12 cellular contexts compared by ENCODE assay signal in the genomic region with DNA sequence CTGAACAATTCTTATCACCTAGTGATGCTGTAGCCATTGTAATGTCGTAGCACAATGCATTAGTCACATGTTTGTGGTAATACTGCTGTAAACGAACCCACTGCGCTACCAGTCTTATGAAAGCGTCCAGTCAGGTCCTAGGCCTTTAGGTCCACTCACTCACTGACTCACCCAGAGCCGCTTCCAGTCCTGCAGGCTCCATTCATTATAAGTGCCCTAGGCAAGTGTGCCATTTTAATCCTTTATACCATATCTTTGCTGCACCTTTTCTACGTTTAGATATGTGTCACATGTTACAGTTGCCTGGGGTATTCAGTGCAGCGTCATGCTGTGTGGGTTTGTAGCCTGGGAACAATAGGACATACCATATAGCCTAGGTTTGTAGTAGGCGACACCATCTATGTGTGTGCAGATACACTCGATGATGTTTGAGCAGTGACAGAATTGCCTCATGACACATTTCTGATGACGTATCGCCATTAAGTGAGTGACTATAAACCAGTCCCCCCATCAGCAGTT. TPM values are rescaled to one million over a fixed set of nuclear protein-coding genes. Genes with fewer than 3 reads are reported as not detected.
DNase-seq lines count a peak whose midpoint lies in the region; ATAC-seq, FAIRE-seq and TF ChIP-seq lines count a peak whose summit lies in the region.
"Had no signal": no experiment of that assay in that cellular context is flagged by ENCODE, and none has a peak within 500 bp of the region (broad histone marks: within the 10 kb centered on the region; RNA-seq: fewer than 3 reads in every experiment).

No MANE protein-coding gene starts in this region.

- POLR2A ChIA-PET in K562 (lab: Yijun Ruan, JAX) = interaction anchor here (1.5 to 6.9 kb wide), 2 partner anchors 12 to 18 kb away, joined by 4 to 84 read pairs; no protein-coding TSS in a partner anchor
- POLR2A ChIA-PET in naive thymus-derived CD4-positive, alpha-beta T cell (lab: Charles Lee) = interaction anchor here (6.0 kb wide), 1 partner anchor 14 kb away, joined by 60 read pairs; a partner anchor contains a TSS

- H4K20me1 ChIP-seq in K562 (replicated peaks; ENCODE audit: control insufficient read depth, insufficient read depth, low read length) = peaks cover 50% of the 10 kb centered on the region

- FAIRE-seq in K562 (lab: Jason Lieb, UNC) = peak; percentile 35
- FAIRE-seq: endometrium had no signal

- H3K4me3 Mint-ChIP-seq in naive thymus-derived CD4-positive, alpha-beta T cell = no peak overlapping the region
- H3K4me3 Mint-ChIP-seq: activated naive CD4-positive, alpha-beta T cell treated with anti-CD3 and anti-CD28 coated beads, Interleukin-2, amount 10 ng/mL, durations not matched to agents 7 days and 5 days; nephron progenitor cell had no signal

- peaks cover 99% of the 10 kb centered on the region for H3K79me2 ChIP-seq in K562 (ENCODE audit: control insufficient read depth, insufficient read depth, low read length)

- peak; percentile 14 for ATAC-seq in K562
- ATAC-seq in naive thymus-derived CD4-positive, alpha-beta T cell = peak; percentile 51

- TF ChIP-seq POLR2A in K562 (conservative IDR thresholded peaks at IDR 0.05) (no peak), Peyer's patch (IDR thresholded peaks at IDR 0.05) (no peak)

- DNase-seq in Daoy (ENCODE audit: low read depth) (peak; percentile 84), MV-4-11 (lab: John Stamatoyannopoulos, UW) (peak; percentile 66), K562 (ENCODE audit: extremely low read depth in 1 of 4, low spot score in 3 of 4) (peak in 2 of 4 experiments; percentile 51 to 74), SJCRH30 (no peak), NCI-H748 (lab: John Stamatoyannopoulos, UW; ENCODE audit: unreplicated experiment) (no peak), cerebellum (ENCODE audit: low spot score) (no peak), Peyer's patch (no peak)
- no peak for DNase-seq in naive thymus-derived CD4-positive, alpha-beta T cell
- DNase-seq: activated naive CD4-positive, alpha-beta T cell treated with anti-CD3 and anti-CD28 coated beads, Interleukin-2, amount 10 ng/mL, durations not matched to agents 7 days and 5 days; NCI-H2171; nephron progenitor cell had no signal

- TF ChIP-seq CTCF in K562 (IDR thresholded peaks at IDR 0.05 in 2 of 3, conservative IDR thresholded peaks at IDR 0.05 in 1 of 3; ENCODE audit: insufficient read depth in 2 of 3, low read depth in 1 of 3, low read length in 3 of 3) = no peak
- no peak for TF ChIP-seq CTCF in Peyer's patch (IDR thresholded peaks at IDR 0.05)

- H3K27ac ChIP-seq in K562 (ENCODE audit: extremely low read depth, low read depth, low read length) (peak overlapping the region; percentile 46), SJCRH30 (no peak overlapping the region), Peyer's patch (no peak overlapping the region)
- no peak overlapping the region for H3K27ac ChIP-seq in naive thymus-derived CD4-positive, alpha-beta T cell (ENCODE audit: low read depth, low read length)

- WGBS in K562 (ENCODE audit: insufficient coverage, low coverage, missing lambda C conversion rate) = 27% methylated on average over 11 of the region's 11 CpGs

- peak overlapping the region in 1 of 9 donors; percentile 87 for H3K27ac Mint-ChIP-seq in naive thymus-derived CD4-positive, alpha-beta T cell

- H3K36me3 ChIP-seq in K562 (ENCODE audit: control insufficient read depth, insufficient read depth, low read length) = peaks cover 2% of the 10 kb centered on the region; the same call in 1 of the 3 replicates
- H3K36me3 ChIP-seq in naive thymus-derived CD4-positive, alpha-beta T cell (ENCODE audit: control insufficient read depth in 2 of 3, insufficient read depth in 3 of 3, low read length in 3 of 3) = no peaks in the 10 kb centered on the region
- peaks cover 4% of the 10 kb centered on the region; the same call in 1 of the 2 replicates for H3K36me3 ChIP-seq in SJCRH30
- H3K36me3 ChIP-seq in Peyer's patch = no peaks in the 10 kb centered on the region

- H3K4me1 Mint-ChIP-seq in naive thymus-derived CD4-positive, alpha-beta T cell = peaks cover 56 to 94% (median 88%) of the 10 kb centered on the region in 7 donors

- CTCF ChIA-PET in K562 (lab: Yijun Ruan, JAX; ENCODE audit: low intra/inter-chr PET ratio) = no interaction called here
- CTCF ChIA-PET in naive thymus-derived CD4-positive, alpha-beta T cell (lab: Charles Lee) = no interaction called here

- H3K36me3 Mint-ChIP-seq in naive thymus-derived CD4-positive, alpha-beta T cell = peaks cover 0 to 4% (median 0%) of the 10 kb centered on the region in 5 donors

- no peak for TF ChIP-seq RAD21 in K562 (CRISPR knock-in tag; conservative IDR thresholded peaks at IDR 0.05 in 1 of 2, IDR thresholded peaks at IDR 0.05 in 1 of 2)

- in situ Hi-C loops in K562 (cut with MboI) = no loop called here

- peak overlapping the region; percentile 27 for H3K4me2 ChIP-seq in K562 (ENCODE audit: insufficient read depth, low read length)

- H3K27me3 ChIP-seq in K562 (ENCODE audit: control insufficient read depth in 2 of 2, insufficient read depth in 2 of 2, low read length in 2 of 2) (no peaks in the 10 kb centered on the region), SJCRH30 (no peaks in the 10 kb centered on the region), Peyer's patch (no peaks in the 10 kb centered on the region)
- no peaks in the 10 kb centered on the region for H3K27me3 ChIP-seq in naive thymus-derived CD4-positive, alpha-beta T cell (ENCODE audit: control insufficient read depth in 2 of 2, insufficient read depth in 2 of 2, low read length in 2 of 2)

- no peak for TF ChIP-seq EP300 in K562 (IDR thresholded peaks at IDR 0.05; ENCODE audit: low read length)

- BruUV-seq in K562 (replicated peaks; lab: Mats Ljungman, UMichigan) = no TSS peak

- peaks cover 0 to 2% (median 0%) of the 10 kb centered on the region in 11 donors for H3K9me3 Mint-ChIP-seq in naive thymus-derived CD4-positive, alpha-beta T cell
- H3K9me3 Mint-ChIP-seq: activated naive CD4-positive, alpha-beta T cell treated with anti-CD3 and anti-CD28 coated beads, Interleukin-2, amount 10 ng/mL, durations not matched to agents 7 days and 5 days; nephron progenitor cell had no signal

- H3K4me1 ChIP-seq in K562 (replicated peaks in 1 of 2; ENCODE audit: control insufficient read depth in 2 of 2, insufficient read depth in 2 of 2, low read length in 2 of 2) (peaks cover 51 to 76% of the 10 kb centered on the region in 2 experiments), SJCRH30 (peaks cover 5% of the 10 kb centered on the region), Peyer's patch (peaks cover 0 to 39% (median 6%) of the 10 kb centered on the region in 4 donors)
- H3K4me1 ChIP-seq in naive thymus-derived CD4-positive, alpha-beta T cell (ENCODE audit: control insufficient read depth in 2 of 2, insufficient read depth in 2 of 2, low read length in 2 of 2) = peaks cover 48 to 51% of the 10 kb centered on the region in 2 donors

- no peak overlapping the region for H2AFZ ChIP-seq in K562 (ENCODE audit: low read depth, low read length)

- H3K9me3 ChIP-seq in K562 (replicated peaks; ENCODE audit: control insufficient read depth, insufficient read depth, low read depth, low read length) (no peaks in the 10 kb centered on the region), SJCRH30 (replicated peaks) (peaks cover 3% of the 10 kb centered on the region; the same call in 1 of the 2 replicates), Peyer's patch (no peaks in the 10 kb centered on the region)
- H3K9me3 ChIP-seq in naive thymus-derived CD4-positive, alpha-beta T cell (ENCODE audit: control insufficient read depth in 2 of 3, low read length in 3 of 3) = no peaks in the 10 kb centered on the region

- H3K27me3 Mint-ChIP-seq in naive thymus-derived CD4-positive, alpha-beta T cell = no peaks in the 10 kb centered on the region
- H3K27me3 Mint-ChIP-seq: activated naive CD4-positive, alpha-beta T cell treated with anti-CD3 and anti-CD28 coated beads, Interleukin-2, amount 10 ng/mL, durations not matched to agents 7 days and 5 days had no signal

- H3K9ac ChIP-seq in K562 (ENCODE audit: insufficient read depth in 1 of 2, low read depth in 2 of 2, low read length in 2 of 2) = no peak overlapping the region; a peak in 1 of 4 replicates

- H3K9me1 ChIP-seq in K562 (ENCODE audit: control insufficient read depth, insufficient read depth, low read length) = peaks cover 9% of the 10 kb centered on the region

- intact Hi-C loops in K562 (cut with micrococcal nuclease) = loop anchor here (2.0 kb wide), 1 partner anchor 14 kb away; no protein-coding TSS in a partner anchor
- intact Hi-C loops in naive thymus-derived CD4-positive, alpha-beta T cell (cut with micrococcal nuclease) = loop anchor here (5.0 kb wide), 3 partner anchors 83 to 292 kb away; a partner anchor contains a TSS

- no peak overlapping the region for H3K4me3 ChIP-seq in K562
- H3K4me3 ChIP-seq in naive thymus-derived CD4-positive, alpha-beta T cell (ENCODE audit: low read length) = no peak overlapping the region
- H3K4me3 ChIP-seq in SJCRH30 = no peak overlapping the region
- H3K4me3 ChIP-seq in Peyer's patch = no peak overlapping the region

RNA-seq across cellular contexts. Expression of a gene that starts 15.4 kb away (rescaled TPM):
- 26.2 and 41.1 TPM in 2 replicates for total RNA-seq in Daoy (2014; rRNA removed; shearing (Covaris generic))
- total RNA-seq in K562 (2011; cell fraction: chromatin; rRNA removed; ENCODE audit: low replicate concordance) = 302 and 333 TPM in 2 replicates
- total RNA-seq in K562 (2011; cell fraction: nucleolus; rRNA removed) = 228 and 239 TPM in 2 replicates
- 228 and 238 TPM in 2 replicates for total RNA-seq in K562 (2011; cell fraction: nucleoplasm; rRNA removed)
- 36.9 and 41.3 TPM in 2 replicates for total RNA-seq in K562 (2014; rRNA removed)
- 34.4 and 37.8 TPM in 2 replicates for total RNA-seq in K562 (2014; rRNA removed; fragmentation: Illumina TruSeq; extraction: Trizol)
- 34.5 and 37.5 TPM in 2 replicates for total RNA-seq in K562 (2015; rRNA removed; fragmentation: Illumina TruSeq; extraction: Trizol)
- total RNA-seq in K562 (2021) = 84.7 and 92.3 TPM in 2 replicates
- 13.2 and 16.7 TPM in 2 replicates for polyA plus RNA-seq in K562 (2011; rRNA removed)
- 12.7 and 14.5 TPM in 2 replicates for polyA plus RNA-seq in K562 (2011; cell fraction: cytosol; rRNA removed)
- 55.4 and 71.5 TPM in 2 replicates for polyA plus RNA-seq in K562 (2011; cell fraction: nucleus; rRNA removed)
- 57.1 and 73.0 TPM in 2 replicates for polyA plus RNA-seq in K562 (2012)
- 60.4 and 68.9 TPM in 2 replicates for polyA plus RNA-seq in K562 (2014; fragmentation: Illumina TruSeq; extraction: Trizol)
- polyA plus RNA-seq in K562 (2014; fragmentation: Nextera tagmentation; extraction: Ambion mirVana) = 1 to 10 TPM; 3.5 to 3.6 TPM
- polyA plus RNA-seq in K562 (2014; rRNA removed) = 30.3 and 31.0 TPM in 2 replicates
- polyA minus RNA-seq in K562 (2011; rRNA and poly(A)+ RNA removed) = 48.1 and 64.9 TPM in 2 replicates
- polyA minus RNA-seq in K562 (2011; cell fraction: cytosol; rRNA and poly(A)+ RNA removed) = 47.2 and 72.7 TPM in 2 replicates
- 108 and 127 TPM in 2 replicates for polyA minus RNA-seq in K562 (2011; cell fraction: nucleus; rRNA and poly(A)+ RNA removed)
- total RNA-seq in naive thymus-derived CD4-positive, alpha-beta T cell = 10 to 100 TPM; 59.1 to 79.2 (median 74.2) TPM
- 10 to 100 TPM in 1 of 2 donors, 1 to 10 TPM in 1; 8.7 to 18.9 TPM for polyA plus RNA-seq in naive thymus-derived CD4-positive, alpha-beta T cell
- total RNA-seq in SJCRH30 (2014; rRNA removed; shearing (Covaris generic)) = 109 and 112 TPM in 2 replicates
- 54.4 TPM for total RNA-seq in cerebellum
- total RNA-seq in Peyer's patch = 10 to 100 TPM; 48.7 to 86.5 (median 82.3) TPM

Comparison
In these comparisons a context has a peak if more than half of its experiments do, and no peak if none do; other contexts are left out.
1. DNase-seq: peak in Daoy (single experiment) and MV-4-11 (single experiment); none in naive thymus-derived CD4-positive, alpha-beta T cell (0 of 9), SJCRH30 (0 of 2), NCI-H748 (single experiment), cerebellum (single experiment) and Peyer's patch (0 of 3).